ENCODE assay signal across 8 cellular contexts in the genomic region with DNA sequence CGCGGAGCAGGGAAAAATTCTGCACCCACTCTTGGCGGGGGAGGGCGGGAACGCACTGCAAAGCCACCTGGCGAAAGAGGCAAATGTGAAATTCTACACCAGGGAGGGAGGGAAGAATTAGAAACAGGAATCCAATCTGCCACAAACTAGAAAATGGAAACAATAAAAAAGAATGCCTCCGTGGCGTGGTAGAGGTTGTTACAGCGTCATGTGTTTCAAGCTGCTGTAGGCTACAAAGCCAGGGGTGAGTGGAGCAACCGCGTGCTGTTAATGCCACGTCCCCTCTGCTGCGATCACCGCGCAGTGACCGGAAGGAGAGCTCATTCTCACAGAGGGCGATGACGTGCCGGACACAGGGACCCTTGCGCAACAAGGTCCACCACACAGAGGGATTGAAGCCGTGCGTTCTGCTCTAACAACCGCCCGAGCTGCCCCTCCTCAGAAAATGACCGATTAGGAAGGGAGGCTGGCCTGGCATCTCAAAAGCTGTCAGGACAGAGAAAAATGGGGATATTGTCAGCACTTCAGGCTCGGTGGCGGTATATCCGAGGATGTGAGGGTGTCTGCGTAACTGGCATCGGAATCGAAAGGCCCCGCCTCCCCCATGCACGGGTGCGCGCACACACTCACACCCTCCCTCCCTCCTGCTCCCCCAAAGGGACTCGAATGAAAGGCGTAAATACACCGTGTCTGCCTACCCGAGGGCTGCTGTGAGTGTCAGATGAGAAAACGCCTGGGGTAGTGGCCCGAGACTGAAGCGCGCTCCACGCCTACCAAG.
A peak's percentile ranks its signal among the peaks of the same experiment; 100 is the strongest.
DNase-seq lines count a peak whose midpoint lies in the region; ATAC-seq and TF ChIP-seq lines count a peak whose summit lies in the region.

No MANE protein-coding gene starts in this region.

- peaks cover 0 to 2% of the 10 kb centered on the region in 2 donors for H3K27me3 Mint-ChIP-seq in natural killer cell treated with Interleukin-12 subunit alpha and Interleukin-12 subunit beta and Interleukin-15 and Interleukin-18, amount 100 ng/mL, for 72 hours

- peak; percentile 80 to 83 for ATAC-seq in natural killer cell treated with Interleukin-12 subunit alpha and Interleukin-12 subunit beta and Interleukin-15 and Interleukin-18, amount 100 ng/mL, for 72 hours
- peak; percentile 66 for ATAC-seq in stimulated activated naive CD8-positive, alpha-beta T cell treated with anti-CD3 and anti-CD28 coated beads, Interleukin-15, Interleukin-2, amounts not matched to agents 100 U/mL and 50 U/mL, for 24 hours
- ATAC-seq in HG03095 (IDR thresholded peaks at IDR 0.05; ENCODE audit: unreplicated experiment), result no peak
- no peak for ATAC-seq in HG02884 (IDR thresholded peaks at IDR 0.05; ENCODE audit: unreplicated experiment)

- no peak for TF ChIP-seq CTCF in fibroblast of the aortic adventitia (IDR thresholded peaks at IDR 0.05; ENCODE audit: insufficient read depth, low read length)

- peak overlapping the region; percentile 71 for H3K4me3 ChIP-seq in fibroblast of the aortic adventitia (ENCODE audit: low read depth, low read length)

- peaks cover 46 to 48% of the 10 kb centered on the region in 2 donors for H3K4me1 Mint-ChIP-seq in natural killer cell treated with Interleukin-12 subunit alpha and Interleukin-12 subunit beta and Interleukin-15 and Interleukin-18, amount 100 ng/mL, for 72 hours (ENCODE audit: low read depth in 2 of 2)

- H3K9me3 Mint-ChIP-seq in natural killer cell treated with Interleukin-12 subunit alpha and Interleukin-12 subunit beta and Interleukin-15 and Interleukin-18, amount 100 ng/mL, for 72 hours, result no peaks in the 10 kb centered on the region

- H3K36me3 Mint-ChIP-seq in natural killer cell treated with Interleukin-12 subunit alpha and Interleukin-12 subunit beta and Interleukin-15 and Interleukin-18, amount 100 ng/mL, for 72 hours, result no peaks in the 10 kb centered on the region

- DNase-seq in GM04504 (ENCODE audit: low read depth) (peak; percentile 46), NCI-H774 (lab: John Stamatoyannopoulos, UW) (peak; percentile 67), activated gamma-delta T cell (lab: John Stamatoyannopoulos, UW) (peak; percentile 56), fibroblast of the aortic adventitia (ENCODE audit: low read depth) (peak; percentile 77)
- DNase-seq in natural killer cell treated with Interleukin-12 subunit alpha and Interleukin-12 subunit beta and Interleukin-15 and Interleukin-18, amount 100 ng/mL, for 72 hours (ENCODE audit: low spot score), result peak; percentile 84
- DNase-seq in stimulated activated naive CD8-positive, alpha-beta T cell treated with anti-CD3 and anti-CD28 coated beads, Interleukin-15, Interleukin-2, amounts not matched to agents 100 U/mL and 50 U/mL, for 24 hours, result peak; percentile 67

- H3K27ac Mint-ChIP-seq in natural killer cell treated with Interleukin-12 subunit alpha and Interleukin-12 subunit beta and Interleukin-15 and Interleukin-18, amount 100 ng/mL, for 72 hours, result peak overlapping the region; percentile 74 to 85

- H3K4me3 Mint-ChIP-seq in natural killer cell treated with Interleukin-12 subunit alpha and Interleukin-12 subunit beta and Interleukin-15 and Interleukin-18, amount 100 ng/mL, for 72 hours, result peak overlapping the region; percentile 93

Comparison
In these comparisons a context has a peak if more than half of its experiments do, and no peak if none do; other contexts are left out.
1. ATAC-seq: peak in natural killer cell treated with Interleukin-12 subunit alpha and Interleukin-12 subunit beta and Interleukin-15 and Interleukin-18, amount 100 ng/mL, for 72 hours (2 of 2) and stimulated activated naive CD8-positive, alpha-beta T cell treated with anti-CD3 and anti-CD28 coated beads, Interleukin-15, Interleukin-2, amounts not matched to agents 100 U/mL and 50 U/mL, for 24 hours (single experiment); none in HG03095 (single experiment) and HG02884 (single experiment).
2. Peak in every context shown above with its lines, with median percentiles within 50 percentile points of each other: DNase-seq.